In the genomic region with DNA sequence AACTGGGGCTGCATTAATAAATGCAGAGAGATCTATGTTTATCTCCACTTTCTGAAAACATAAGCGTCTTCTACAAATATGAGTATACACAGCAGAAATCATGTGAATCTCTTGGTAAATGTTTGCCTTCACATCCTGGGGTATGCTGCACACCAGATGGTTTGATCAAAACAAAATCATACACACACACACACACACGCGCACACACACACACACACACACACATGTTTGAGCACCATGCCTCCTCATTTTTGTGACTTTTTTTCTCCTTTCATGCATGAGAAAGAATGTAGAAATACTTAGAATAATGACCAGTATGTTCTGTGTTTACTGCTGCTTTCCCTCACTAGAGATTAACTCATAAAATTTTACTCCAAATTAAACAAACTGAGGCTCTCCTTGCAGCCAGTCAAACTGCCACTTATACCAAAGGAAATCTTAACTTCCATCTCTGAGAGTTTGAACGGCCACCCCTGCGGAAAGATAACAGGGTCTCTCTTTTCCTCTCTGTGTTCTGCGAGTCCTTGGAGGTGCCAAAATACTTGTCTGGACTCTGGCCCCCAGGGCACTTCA, we compare ENCODE assay signal across 1 cellular context.
TF ChIP-seq lines count a peak whose summit lies in the region.

No MANE protein-coding gene starts in this region.

TF ChIP-seq in endothelial cell of umbilical vein, 7 proteins besides CTCF, POLR2A, EP300 and RAD21 (continued from another document):
- no peak for TF ChIP-seq GATA2 (IDR thresholded peaks at IDR 0.05; ENCODE audit: insufficient read depth, insufficient read length, low read depth, low read length)
